In the genomic region with DNA sequence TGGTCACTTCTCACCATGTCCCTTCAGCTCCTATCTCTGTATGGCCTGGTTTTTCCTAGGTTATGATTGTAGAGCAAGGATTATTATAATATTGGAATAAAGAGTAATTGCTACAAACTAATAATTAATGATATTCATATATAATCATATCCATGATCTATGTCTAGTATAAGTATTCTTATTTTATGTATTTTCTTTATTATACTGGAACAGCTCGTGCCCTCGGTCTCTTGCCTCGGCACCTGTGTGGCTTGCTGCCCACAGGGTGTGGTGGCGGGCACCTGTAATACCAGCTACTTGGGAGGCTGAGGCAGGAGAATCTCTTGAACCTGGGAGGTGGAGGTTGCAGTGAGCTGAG, we compare ENCODE assay signal across 14 cellular contexts. TPM values are rescaled to one million over a fixed set of nuclear protein-coding genes. Genes with fewer than 3 reads are reported as not detected.
"Had no signal": no experiment of that assay in that cellular context is flagged by ENCODE, and none has a peak within 500 bp of the region (broad histone marks: within the 10 kb centered on the region; RNA-seq: fewer than 3 reads in every experiment).

No MANE protein-coding gene starts in this region.

RNA-seq across cellular contexts. Expression of gene TNFSF14, which starts 36.5 kb away (rescaled TPM):
- total RNA-seq: gastrocnemius medialis, glomerular endothelial cell, myocyte, progenitor cell of endocrine pancreas, smooth muscle cell, suprapubic skin had no signal

RNA-seq across cellular contexts. Expression of gene CD70, which starts 42.5 kb away (rescaled TPM):
- total RNA-seq: gastrocnemius medialis; left ventricle myocardium superior; mesenteric fat pad; naive thymus-derived CD8-positive, alpha-beta T cell; omental fat pad; progenitor cell of endocrine pancreas; sciatic nerve; transverse colon; ureter; vagina had no signal
